ENCODE assay signal across 10 cellular contexts in the genomic region with DNA sequence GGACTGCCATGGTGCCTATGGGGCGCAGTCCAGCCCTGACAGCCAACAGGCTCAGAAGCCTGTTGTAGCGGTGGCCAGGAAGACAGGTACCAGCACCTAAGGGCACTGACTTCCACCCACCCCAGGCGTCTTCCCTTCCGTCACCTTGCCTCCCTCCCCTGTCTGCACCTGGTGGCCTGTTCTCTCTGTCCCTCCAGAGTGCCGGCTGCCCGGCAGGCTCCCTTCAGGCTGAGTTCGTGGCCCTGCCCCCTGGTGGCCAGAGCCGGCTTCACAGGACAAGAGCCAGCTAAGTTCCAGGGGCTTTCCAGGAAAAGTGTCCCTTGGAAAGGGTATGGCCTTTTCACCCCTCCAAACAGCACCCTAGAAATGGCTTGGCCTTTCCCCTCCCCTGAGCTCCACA. TPM values are rescaled to one million over a fixed set of nuclear protein-coding genes. Genes with fewer than 3 reads are reported as not detected.
DNase-seq lines count a peak whose midpoint lies in the region; ATAC-seq, FAIRE-seq and TF ChIP-seq lines count a peak whose summit lies in the region.
"Not testable (repeated sequence)": the region's sequence is repeated elsewhere in the genome, so short reads cannot be mapped to it uniquely, and the experiment has no call there.
"Had no signal": no experiment of that assay in that cellular context is flagged by ENCODE, and none has a peak within 500 bp of the region (broad histone marks: within the 10 kb centered on the region; RNA-seq: fewer than 3 reads in every experiment).

No MANE protein-coding gene starts in this region.

- H3K4me3 Mint-ChIP-seq in HFFc6; activated CD4-positive, alpha-beta T cell treated with anti-CD3 and anti-CD28 coated beads for 36 hours; neural crest cell: not testable (repeated sequence)

- TF ChIP-seq RAD21 in A549 (conservative IDR thresholded peaks at IDR 0.05 in 1 of 2, IDR thresholded peaks at IDR 0.05 in 1 of 2); HepG2 (CRISPR knock-in tag; IDR thresholded peaks at IDR 0.05): not testable (repeated sequence)

- not testable (repeated sequence) for FAIRE-seq in A549 (lab: Jason Lieb, UNC); HepG2 (lab: Jason Lieb, UNC)

- H3K4me3 ChIP-seq in A549; Panc1 (ENCODE audit: low read depth in 2 of 2, low read length in 2 of 2); body of pancreas; HepG2 (replicated peaks in 1 of 3; ENCODE audit: insufficient read depth in 1 of 3, low read depth in 2 of 3, low read length in 3 of 3): not testable (repeated sequence)

- not testable (repeated sequence) for BruUV-seq in Panc1 (replicated peaks; lab: Mats Ljungman, UMichigan); HepG2 (replicated peaks; lab: Mats Ljungman, UMichigan)

- H2AFZ ChIP-seq in HepG2 (ENCODE audit: low read length), result not testable (repeated sequence)

- intact Hi-C loops in Panc1 (cut with micrococcal nuclease; ENCODE audit: unreplicated experiment); activated CD4-positive, alpha-beta T cell treated with anti-CD3 and anti-CD28 coated beads for 36 hours (cut with DNase I, micrococcal nuclease); body of pancreas (cut with DNase I); HepG2 (cut with micrococcal nuclease; ENCODE audit: unreplicated experiment): not testable (repeated sequence)

- not testable (repeated sequence) for TF ChIP-seq EP300 in A549 (IDR thresholded peaks at IDR 0.05); HepG2 (IDR thresholded peaks at IDR 0.05; ENCODE audit: low read depth in 2 of 2, low read length in 2 of 2); HepG2 (CRISPR knock-in tag; IDR thresholded peaks at IDR 0.05; ENCODE audit: borderline replicate concordance)

- not testable (repeated sequence) for H3K9me3 Mint-ChIP-seq in HFFc6; activated CD4-positive, alpha-beta T cell treated with anti-CD3 and anti-CD28 coated beads for 36 hours (ENCODE audit: low read depth); neural crest cell

- POLR2A ChIA-PET in A549 (lab: Yijun Ruan, JAX); Panc1 (lab: Charles Lee); activated CD4-positive, alpha-beta T cell treated with anti-CD3 and anti-CD28 coated beads for 36 hours (lab: Charles Lee); HepG2 (lab: Yijun Ruan, JAX): not testable (repeated sequence)

- not testable (repeated sequence) for H4K20me1 ChIP-seq in HepG2 (ENCODE audit: insufficient read depth, low read length)

- H3K4me1 Mint-ChIP-seq in HFFc6 (ENCODE audit: low read depth); activated CD4-positive, alpha-beta T cell treated with anti-CD3 and anti-CD28 coated beads for 36 hours; neural crest cell: not testable (repeated sequence)

- not testable (repeated sequence) for TF ChIP-seq POLR2A in A549 (IDR thresholded peaks at IDR 0.05; ENCODE audit: low read length); body of pancreas (IDR thresholded peaks at IDR 0.05); HepG2 (IDR thresholded peaks at IDR 0.05; ENCODE audit: insufficient read depth in 1 of 2, low read depth in 2 of 2, low read length in 2 of 2)

- CTCF ChIA-PET in A549 (lab: Yijun Ruan, JAX); Panc1 (lab: Charles Lee); activated CD4-positive, alpha-beta T cell treated with anti-CD3 and anti-CD28 coated beads for 36 hours (lab: Charles Lee); HepG2 (lab: Yijun Ruan, JAX; ENCODE audit: low intra/inter-chr PET ratio, low total read pairs): not testable (repeated sequence)

- not testable (repeated sequence) for H3K79me2 ChIP-seq in HepG2 (ENCODE audit: insufficient read depth, low read length)

- not testable (repeated sequence) for H3K27me3 ChIP-seq in Panc1 (ENCODE audit: control insufficient read depth, insufficient read depth, low read length); body of pancreas; HepG2 (ENCODE audit: control insufficient read depth in 1 of 2, insufficient read depth in 2 of 2, low read length in 2 of 2)

- not testable (repeated sequence) for DNase-seq in A549 (ENCODE audit: low read depth in 1 of 2, low spot score in 1 of 2); HFFc6; Panc1 (ENCODE audit: low read depth, low spot score); activated CD4-positive, alpha-beta T cell treated with anti-CD3 and anti-CD28 coated beads for 36 hours; body of pancreas; HepG2 (ENCODE audit: low spot score); neural crest cell (ENCODE audit: low read depth, low spot score)

- not testable (repeated sequence) for H3K27ac Mint-ChIP-seq in HFFc6; activated CD4-positive, alpha-beta T cell treated with anti-CD3 and anti-CD28 coated beads for 36 hours; neural crest cell (ENCODE audit: unreplicated experiment)

- not testable (repeated sequence) for H3K27me3 Mint-ChIP-seq in HFFc6 (ENCODE audit: insufficient read depth); activated CD4-positive, alpha-beta T cell treated with anti-CD3 and anti-CD28 coated beads for 36 hours; neural crest cell (ENCODE audit: low read depth)

- H3K36me3 Mint-ChIP-seq in HFFc6 (ENCODE audit: low read depth); activated CD4-positive, alpha-beta T cell treated with anti-CD3 and anti-CD28 coated beads for 36 hours (ENCODE audit: low read depth); neural crest cell (ENCODE audit: low read depth): not testable (repeated sequence)

- in situ Hi-C loops in Panc1 (cut with HindIII; ENCODE audit: low pct_unique_long_range_greater_than_20kb, low sequenced_read_pairs); HepG2 (cut with HindIII; ENCODE audit: extremely low pct_ligation_motif_present, low pct_unique_long_range_greater_than_20kb): not testable (repeated sequence)

- ATAC-seq in A549 (peak; percentile 83 to 97), Panc1 (peak; percentile 80), body of pancreas (peak; percentile 66), HepG2 (peak; percentile 88)
- ATAC-seq in activated CD4-positive, alpha-beta T cell treated with anti-CD3 and anti-CD28 coated beads for 36 hours, result peak; percentile 51

- not testable (repeated sequence) for H3K4me2 ChIP-seq in A549; HepG2 (ENCODE audit: low read depth, low read length)

- not testable (repeated sequence) for H3K27ac ChIP-seq in A549; Panc1 (ENCODE audit: low read length); body of pancreas; HepG2 (ENCODE audit: extremely low read length, insufficient read depth, low read length)

- not testable (repeated sequence) for H3K4me1 ChIP-seq in A549; Panc1 (ENCODE audit: control insufficient read depth, insufficient read depth, low read length); body of pancreas; HepG2 (ENCODE audit: insufficient read depth, low read length)

- H3K9ac ChIP-seq in HepG2 (ENCODE audit: insufficient read depth, low read depth, low read length), result not testable (repeated sequence)

- H3K36me3 ChIP-seq in Panc1 (ENCODE audit: control insufficient read depth, insufficient read depth, low read length); body of pancreas (replicated peaks in 1 of 2; ENCODE audit: insufficient read depth in 1 of 2, low read depth in 2 of 2); HepG2 (replicated peaks in 1 of 2; ENCODE audit: control insufficient read depth in 1 of 2, insufficient read depth in 2 of 2, low read length in 2 of 2): not testable (repeated sequence)

- H3K9me3 ChIP-seq in A549; Panc1 (ENCODE audit: control insufficient read depth, insufficient read depth, low read depth, low read length); body of pancreas; HepG2 (ENCODE audit: low read length): not testable (repeated sequence)

- not testable (repeated sequence) for TF ChIP-seq CTCF in A549 (IDR thresholded peaks at IDR 0.05); Panc1 (IDR thresholded peaks at IDR 0.05); body of pancreas (IDR thresholded peaks at IDR 0.05); HepG2 (CRISPR knock-in tag; IDR thresholded peaks at IDR 0.05)
- TF ChIP-seq CTCF in HFFc6 (IDR thresholded peaks at IDR 0.05), result peak; percentile 22; the same call in 1 of the 2 replicates
- peak; percentile 5 for TF ChIP-seq CTCF in neural crest cell (conservative IDR thresholded peaks at IDR 0.05)

- WGBS in A549 (ENCODE audit: missing lambda C conversion rate), result no CpG with 5 or more reads among the region's 8 CpGs
- no CpG with 5 or more reads among the region's 8 CpGs for WGBS in body of pancreas, 2 donors
- WGBS in HepG2 (ENCODE audit: low lambda C conversion rate), result no CpG with 5 or more reads among the region's 8 CpGs

RNA-seq across cellular contexts. Expression of a gene that starts 15.0 kb away (rescaled TPM):
- polyA plus RNA-seq in A549 (2011; rRNA removed) (1.4 and 1.8 TPM in 2 replicates), A549 (2017; fragmentation: RNase III; extraction: RNeasy Plus Mini Kit Qiagen cat#74134 plus additional on column Dnase treatment) (0.96 to 2.1 TPM (median 1.3 TPM) in 3 replicates), HepG2 (2011; rRNA removed) (0.07 TPM in 1 of 2 replicates, not detected in the other)
- polyA plus RNA-seq in A549 (2012; cell fraction: cytosol; rRNA removed), result 0.67 and 0.74 TPM in 2 replicates
- 2.3 and 2.4 TPM in 2 replicates for polyA plus RNA-seq in A549 (2012; cell fraction: nucleus; rRNA removed)
- polyA minus RNA-seq in A549 (2011; rRNA and poly(A)+ RNA removed), result 1.1 and 1.2 TPM in 2 replicates
- total RNA-seq in HFFc6 (2021; fragmentation: NEBNext Ultra II Directional; extraction: Animal tissue kit (Norgen Biotek cat#: 25700)), result not detected
- total RNA-seq in Panc1 (2021; ENCODE audit: unreplicated experiment) (not detected), body of pancreas (under 1 TPM in 1 of 2 donors, not detected in 1; 0.26 TPM), HepG2 (2016; rRNA removed; fragmentation: Illumina TruSeq; extraction: Trizol) (not detected in 2 replicates), neural crest cell (0.47 and 0.71 TPM in 2 replicates)
- polyA plus RNA-seq in Panc1 (2012; ENCODE audit: insufficient read length), result not detected
- total RNA-seq in activated CD4-positive, alpha-beta T cell treated with anti-CD3 and anti-CD28 coated beads for 36 hours, result not detected
- total RNA-seq in HepG2 (2016; cell fraction: cytosol; rRNA removed; fragmentation: Illumina TruSeq; extraction: Trizol; ENCODE audit: low read depth), result not detected in 2 replicates
- total RNA-seq in HepG2 (2016; cell fraction: insoluble cytoplasmic fraction; rRNA removed; fragmentation: Illumina TruSeq; extraction: Trizol), result not detected in 2 replicates
- not detected in 2 replicates for total RNA-seq in HepG2 (2016; cell fraction: membrane; rRNA removed; fragmentation: Illumina TruSeq; extraction: Trizol)
- not detected in 2 replicates for total RNA-seq in HepG2 (2016; cell fraction: nucleus; rRNA removed; fragmentation: Illumina TruSeq; extraction: Trizol)
- polyA plus RNA-seq in HepG2 (2011; cell fraction: cytosol; rRNA removed), result 0.05 TPM in 1 of 2 replicates, not detected in the other
- not detected in 2 replicates for polyA plus RNA-seq in HepG2 (2011; cell fraction: nucleus; rRNA removed)
- 0.16 TPM in 1 of 2 replicates, not detected in the other for polyA plus RNA-seq in HepG2 (2012)
- polyA plus RNA-seq in HepG2 (2016; cell fraction: cytosol; fragmentation: Illumina TruSeq; extraction: Trizol; ENCODE audit: low read depth), result not detected in 2 replicates
- polyA plus RNA-seq in HepG2 (2016; cell fraction: insoluble cytoplasmic fraction; fragmentation: Illumina TruSeq; extraction: Trizol; ENCODE audit: low read depth), result not detected in 2 replicates
- polyA plus RNA-seq in HepG2 (2016; cell fraction: membrane; fragmentation: Illumina TruSeq; extraction: Trizol; ENCODE audit: low read depth), result not detected in 2 replicates
- not detected in 2 replicates for polyA plus RNA-seq in HepG2 (2016; cell fraction: nucleus; fragmentation: Illumina TruSeq; extraction: Trizol; ENCODE audit: insufficient read depth, low read depth)
- 0.07 TPM in 1 of 2 replicates, not detected in the other for polyA minus RNA-seq in HepG2 (2011; rRNA and poly(A)+ RNA removed; ENCODE audit: low replicate concordance)
- not detected in 2 replicates for polyA minus RNA-seq in HepG2 (2011; cell fraction: cytosol; rRNA and poly(A)+ RNA removed)
- polyA minus RNA-seq in HepG2 (2011; cell fraction: nucleus; rRNA and poly(A)+ RNA removed), result 0.50 TPM in 1 of 2 replicates, not detected in the other
- total RNA-seq: Caco-2; CD8-positive, alpha-beta memory T cell; HT-29 had no signal
- polyA plus RNA-seq: CD8-positive, alpha-beta memory T cell had no signal
